19 cellular contexts compared by ENCODE assay signal in the genomic region with DNA sequence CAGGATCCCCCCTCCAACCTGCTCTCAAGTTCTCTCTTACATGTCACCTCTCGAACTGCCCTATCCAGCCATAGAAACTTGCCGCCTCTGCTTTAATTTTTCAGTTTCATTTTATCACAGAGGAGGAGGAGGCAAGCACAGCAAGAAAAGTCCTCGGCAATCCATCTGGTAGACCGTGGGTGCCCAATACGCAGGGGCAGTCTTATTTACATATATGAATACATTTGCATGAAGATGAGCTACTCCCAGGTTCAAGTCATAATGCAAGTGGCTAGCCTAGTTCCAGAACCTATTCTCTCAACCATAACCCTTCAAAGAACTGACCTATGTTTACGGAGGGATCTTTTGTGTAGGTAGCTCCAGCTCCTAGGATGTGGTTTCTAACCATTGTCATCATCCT.
DNase-seq lines count a peak whose midpoint lies in the region; ATAC-seq and TF ChIP-seq lines count a peak whose summit lies in the region.
"Had no signal": no experiment of that assay in that cellular context is flagged by ENCODE, and none has a peak within 500 bp of the region (broad histone marks: within the 10 kb centered on the region; RNA-seq: fewer than 3 reads in every experiment).

No MANE protein-coding gene starts in this region.

- ATAC-seq in GM18519 (IDR thresholded peaks at IDR 0.05; ENCODE audit: low FRiP score, unreplicated experiment) = peak; percentile 49
- ATAC-seq in HG02885 (IDR thresholded peaks at IDR 0.05; ENCODE audit: poor library complexity, unreplicated experiment) = peak; percentile 77
- ATAC-seq in activated T-cell treated with anti-CD3 and anti-CD28 coated beads, Interleukin-2, amount 50 U/mL, for 72 hours (replicated peaks in 1 of 2) = peak; percentile 79 to 81
- no peak for ATAC-seq in HG03159 (IDR thresholded peaks at IDR 0.05; ENCODE audit: unreplicated experiment)
- no peak for ATAC-seq in GM21825 (IDR thresholded peaks at IDR 0.05; ENCODE audit: unreplicated experiment)
- ATAC-seq: K562, pancreas had no signal

- H3K4me3 Mint-ChIP-seq in activated T-cell treated with anti-CD3 and anti-CD28 coated beads, Interleukin-2, amount 50 U/mL, for 72 hours = peak overlapping the region; percentile 80
- H3K4me3 Mint-ChIP-seq: immature natural killer cell, naive B cell had no signal

- peaks cover 55% of the 10 kb centered on the region for H3K4me1 Mint-ChIP-seq in activated T-cell treated with anti-CD3 and anti-CD28 coated beads, Interleukin-2, amount 50 U/mL, for 72 hours (ENCODE audit: low read depth)
- H3K4me1 Mint-ChIP-seq: naive B cell had no signal

- no peaks in the 10 kb centered on the region for H3K9me3 Mint-ChIP-seq in activated T-cell treated with anti-CD3 and anti-CD28 coated beads, Interleukin-2, amount 50 U/mL, for 72 hours
- H3K9me3 Mint-ChIP-seq: immature natural killer cell had no signal

- TF ChIP-seq CTCF in GM12864 (IDR thresholded peaks at IDR 0.05; ENCODE audit: low read depth, low read length, missing control alignments) = no peak

- DNase-seq in GM12864 (ENCODE audit: low read depth) = peak; percentile 16
- peak; percentile 37 to 46 for DNase-seq in activated T-cell treated with anti-CD3 and anti-CD28 coated beads, Interleukin-2, amount 50 U/mL, for 72 hours
- no peak for DNase-seq in NCI-H146 (lab: John Stamatoyannopoulos, UW)
- no peak for DNase-seq in DMS153 treated with DMSO at 0.1 percent for 48 hours (lab: John Stamatoyannopoulos, UW; ENCODE audit: unreplicated experiment)
- DNase-seq: Caco-2; caudate nucleus; effector memory CD4-positive, alpha-beta T cell; immature natural killer cell; naive B cell; NCI-H524; pancreas; Right ventricle myocardium superior had no signal

- peaks cover 2 to 3% of the 10 kb centered on the region in 2 donors for H3K36me3 Mint-ChIP-seq in activated T-cell treated with anti-CD3 and anti-CD28 coated beads, Interleukin-2, amount 50 U/mL, for 72 hours (ENCODE audit: insufficient read depth in 2 of 2)
- H3K36me3 Mint-ChIP-seq: naive B cell had no signal

- H3K4me3 ChIP-seq in GM12864 (ENCODE audit: low read depth, low read length) = no peak overlapping the region
- H3K4me3 ChIP-seq: K562, lung, pancreas, tibial nerve had no signal

- H3K27ac Mint-ChIP-seq in activated T-cell treated with anti-CD3 and anti-CD28 coated beads, Interleukin-2, amount 50 U/mL, for 72 hours = peak overlapping the region; percentile 58
- H3K27ac Mint-ChIP-seq: immature natural killer cell, naive B cell had no signal

- peaks cover 8% of the 10 kb centered on the region for H3K27me3 Mint-ChIP-seq in activated T-cell treated with anti-CD3 and anti-CD28 coated beads, Interleukin-2, amount 50 U/mL, for 72 hours (ENCODE audit: low read depth)

Comparison
In these comparisons a context has a peak if more than half of its experiments do, and no peak if none do; other contexts are left out.
1. DNase-seq: peak in GM12864 (single experiment) and activated T-cell treated with anti-CD3 and anti-CD28 coated beads, Interleukin-2, amount 50 U/mL, for 72 hours (2 of 2); none in NCI-H146 (single experiment) and DMS153 treated with DMSO at 0.1 percent for 48 hours (single experiment).
2. ATAC-seq: peak in GM18519 (single experiment), HG02885 (single experiment) and activated T-cell treated with anti-CD3 and anti-CD28 coated beads, Interleukin-2, amount 50 U/mL, for 72 hours (2 of 2); none in HG03159 (single experiment) and GM21825 (single experiment).